In genomic region chr9:120876842-120877240, GRCh38 we compare ENCODE assay signal across 8 cellular contexts. TPM values are rescaled to one million over a fixed set of nuclear protein-coding genes. Genes with fewer than 3 reads are reported as not detected.
DNase-seq lines count a peak whose midpoint lies in the region; ATAC-seq and TF ChIP-seq lines count a peak whose summit lies in the region.

Gene PHF19 (minus strand): TSS chr9:120877188. CDS start chr9:120874741, 2,447 bp downstream.

- ATAC-seq in GM23338 (no peak), heart right ventricle (peak; percentile 17 to 37 (median 22))
- ATAC-seq in activated naive CD4-positive, alpha-beta T cell treated with anti-CD3 and anti-CD28 coated beads, Interleukin-2, amount 50 U/mL, for 72 hours = peak; percentile 49

- H3K9me3 ChIP-seq in heart right ventricle = no peaks in the 10 kb centered on the region

- peaks cover 6% of the 10 kb centered on the region; the same call in 1 of the 2 replicates for H3K79me2 ChIP-seq in GM23338 (replicated peaks; ENCODE audit: insufficient read depth)

- peak within 1 kb of the TSS; percentile 37; the same call in 1 of the 2 replicates for H3K27ac Mint-ChIP-seq in GM23338
- H3K27ac Mint-ChIP-seq in activated naive CD4-positive, alpha-beta T cell treated with anti-CD3 and anti-CD28 coated beads, Interleukin-2, amount 50 U/mL, for 72 hours = peak within 1 kb of the TSS; percentile 92 to 96

- intact Hi-C loops in heart right ventricle (cut with DNase I) = loop anchor here in 7 of 10 donors (2.0 to 10.0 kb wide), 6 partner anchors 50 to 198 kb away; partner anchors contain the start of genes CNTRL (in 1 of the 7) and TRAF1 (in 1 of the 7)

- peaks cover 32% of the 10 kb centered on the region for H3K36me3 Mint-ChIP-seq in GM23338 (ENCODE audit: low read depth)
- peaks cover 57 to 63% of the 10 kb centered on the region in 2 donors for H3K36me3 Mint-ChIP-seq in activated naive CD4-positive, alpha-beta T cell treated with anti-CD3 and anti-CD28 coated beads, Interleukin-2, amount 50 U/mL, for 72 hours

- H3K4me2 ChIP-seq in GM23338 = peak within 1 kb of the TSS; percentile 91

- peaks cover 26% of the 10 kb centered on the region for H3K27me3 Mint-ChIP-seq in GM23338 (ENCODE audit: insufficient read depth, low read depth, poor library complexity)

- H2AFZ ChIP-seq in GM23338 = peak within 1 kb of the TSS; percentile 99

- 1% methylated on average over 26 to 40 of the region's 45 CpGs for WGBS in heart right ventricle, 2 donors

- in situ Hi-C loops in GM13976 (cut with MboI; ENCODE audit: low sequenced_read_pairs, unreplicated experiment) = no loop called here

- TF ChIP-seq CTCF in GM23338 (conservative IDR thresholded peaks at IDR 0.05; ENCODE audit: low read depth in 2 of 2) (no peak), heart right ventricle (IDR thresholded peaks at IDR 0.05) (no peak), GM13976 (IDR thresholded peaks at IDR 0.05; ENCODE audit: borderline replicate concordance, control extremely low read depth, extremely low read depth, insufficient read depth, missing control alignments) (no peak)

- H3K27ac ChIP-seq in GM23338 (ENCODE audit: low read depth) (peak within 1 kb of the TSS; percentile 92), heart right ventricle (peak within 1 kb of the TSS; percentile 76 to 96 (median 92))

- H3K4me1 Mint-ChIP-seq in GM23338 = peaks cover 59% of the 10 kb centered on the region

- peaks cover 5% of the 10 kb centered on the region; the same call in 1 of the 2 replicates for H3K36me3 ChIP-seq in GM23338 (ENCODE audit: insufficient read depth)
- H3K36me3 ChIP-seq in heart right ventricle = peaks cover 0 to 28% (median 0%) of the 10 kb centered on the region in 9 donors

- H4K20me1 ChIP-seq in GM23338 (replicated peaks; ENCODE audit: insufficient read depth) = no peaks in the 10 kb centered on the region

- H3K9me3 Mint-ChIP-seq in GM23338 = no peaks in the 10 kb centered on the region
- H3K9me3 Mint-ChIP-seq in activated naive CD4-positive, alpha-beta T cell treated with anti-CD3 and anti-CD28 coated beads, Interleukin-2, amount 50 U/mL, for 72 hours = peaks cover 0 to 3% of the 10 kb centered on the region in 2 donors

- peak within 1 kb of the TSS; percentile 89 for H3K4me3 ChIP-seq in GM23338
- peak within 1 kb of the TSS; percentile 49 to 86 (median 74) for H3K4me3 ChIP-seq in heart right ventricle

- peak within 1 kb of the TSS; percentile 75 for H3K4me3 Mint-ChIP-seq in GM23338

- DNase-seq in NCI-H1417 (lab: John Stamatoyannopoulos, UW) (peak in 2 of 3 experiments; percentile 81 to 84), NCI-H1417 treated with DMSO at 0.1 percent for 48 hours (lab: John Stamatoyannopoulos, UW) (no peak), GM23338 (ENCODE audit: low spot score) (peak; percentile 41), MV-4-11 (lab: John Stamatoyannopoulos, UW) (peak; percentile 44), heart right ventricle (peak; percentile 33 to 48), pulmonary artery endothelial cell (ENCODE audit: low read depth, low spot score) (no peak), GM13976 (ENCODE audit: low spot score) (no peak)
- DNase-seq in activated naive CD4-positive, alpha-beta T cell treated with anti-CD3 and anti-CD28 coated beads, Interleukin-2, amount 50 U/mL, for 72 hours (ENCODE audit: low spot score in 2 of 2) = peak in 1 of 2 donors; percentile 65

- H3K4me1 ChIP-seq in GM23338 (ENCODE audit: insufficient read depth) (peaks cover 44% of the 10 kb centered on the region), heart right ventricle (peaks cover 0 to 21% (median 9%) of the 10 kb centered on the region in 9 donors)

- peaks cover 27% of the 10 kb centered on the region for H3F3A ChIP-seq in GM23338 (replicated peaks; ENCODE audit: low read depth)

- no peaks in the 10 kb centered on the region for H3K9me2 ChIP-seq in GM23338 (ENCODE audit: insufficient read depth)

- H3K27me3 ChIP-seq in GM23338 (ENCODE audit: insufficient read depth) (peaks cover 8% of the 10 kb centered on the region), heart right ventricle (no peaks in the 10 kb centered on the region)

TF ChIP-seq in GM23338, 12 proteins besides CTCF, POLR2A, EP300 and RAD21:
- no peak for TF ChIP-seq EZH2 (IDR thresholded peaks at IDR 0.05; ENCODE audit: low read depth, unreplicated experiment)
- no peak for TF ChIP-seq POLR2AphosphoS5 (IDR thresholded peaks at IDR 0.05; ENCODE audit: low read depth)
- TF ChIP-seq ETS1 (IDR thresholded peaks at IDR 0.05) = no peak

RNA-seq across cellular contexts. Expression of gene PHF19, which starts in this region (rescaled TPM):
- 31.0 and 33.7 TPM in 2 replicates for total RNA-seq in GM23338 (2014; rRNA removed; shearing (Covaris generic))
- polyA plus RNA-seq in GM23338 (2016; fragmentation: Nextera tagmentation; extraction: Ambion mirVana) = 13.1 and 16.8 TPM in 2 replicates
- 100 to 1,000 TPM; 305 to 312 TPM for total RNA-seq in activated naive CD4-positive, alpha-beta T cell treated with anti-CD3 and anti-CD28 coated beads, Interleukin-2, amount 50 U/mL, for 72 hours
- 10 to 100 TPM in 8 of 10 donors, 1 to 10 TPM in 2; 9.2 to 24.0 (median 13.4) TPM for total RNA-seq in heart right ventricle
- polyA plus RNA-seq in heart right ventricle = 10 to 100 TPM; 10.2 to 12.5 TPM
- 40.5 and 94.0 TPM in 2 replicates for total RNA-seq in pulmonary artery endothelial cell

Comparison
In these comparisons a context has a peak if more than half of its experiments do, and no peak if none do; other contexts are left out.
1. DNase-seq: peak in NCI-H1417 (2 of 3), GM23338 (single experiment), MV-4-11 (single experiment) and heart right ventricle (2 of 2); none in NCI-H1417 treated with DMSO at 0.1 percent for 48 hours (single experiment), pulmonary artery endothelial cell (single experiment) and GM13976 (single experiment).